Comparison of ENCODE assay signal across 8 cellular contexts in genomic region chr2:48440103-48440390, GRCh38. TPM values are rescaled to one million over a fixed set of nuclear protein-coding genes. Genes with fewer than 3 reads are reported as not detected.
DNase-seq lines count a peak whose midpoint lies in the region; ATAC-seq, FAIRE-seq and TF ChIP-seq lines count a peak whose summit lies in the region.

No MANE protein-coding gene starts in this region.

- in situ Hi-C loops in Panc1 (cut with HindIII; ENCODE audit: low pct_unique_long_range_greater_than_20kb, low sequenced_read_pairs) = no loop called here

- intact Hi-C loops in Panc1 (cut with micrococcal nuclease; ENCODE audit: unreplicated experiment) = no loop called here

- BruUV-seq in Panc1 (replicated peaks; lab: Mats Ljungman, UMichigan) = TSS peak; percentile 96

- no peaks in the 10 kb centered on the region; the same call in 1 of the 2 replicates for H3K9me3 ChIP-seq in Panc1 (ENCODE audit: control insufficient read depth, insufficient read depth, low read depth, low read length)
- no peaks in the 10 kb centered on the region for H3K9me3 ChIP-seq in small intestine (ENCODE audit: control insufficient read depth, low read depth)

- CTCF ChIA-PET in Panc1 (lab: Charles Lee) = no interaction called here

- 1 to 2% (median 2%) methylated on average over 6 of the region's 6 CpGs for WGBS in small intestine, 3 donors

- ATAC-seq in GM21717 (IDR thresholded peaks at IDR 0.05; ENCODE audit: unreplicated experiment) = peak; percentile 4
- ATAC-seq in Panc1 = peak; percentile 17
- no peak for ATAC-seq in HG03280 (IDR thresholded peaks at IDR 0.05; ENCODE audit: unreplicated experiment)

- H3K4me1 ChIP-seq in Panc1 (ENCODE audit: control insufficient read depth, insufficient read depth, low read length) (peaks cover 7% of the 10 kb centered on the region; the same call in 1 of the 2 replicates), small intestine (ENCODE audit: control insufficient read depth in 2 of 2, insufficient read depth in 1 of 2, low read depth in 1 of 2, low read length in 1 of 2) (peaks cover 0 to 4% of the 10 kb centered on the region in 2 donors)

- H3K36me3 ChIP-seq in Panc1 (ENCODE audit: control insufficient read depth, insufficient read depth, low read length) (peaks cover 2% of the 10 kb centered on the region; the same call in 1 of the 2 replicates), small intestine (ENCODE audit: control insufficient read depth in 2 of 2, insufficient read depth in 2 of 2, low read length in 2 of 2) (no peaks in the 10 kb centered on the region)

- H3K27me3 ChIP-seq in Panc1 (ENCODE audit: control insufficient read depth, insufficient read depth, low read length) (no peaks in the 10 kb centered on the region), small intestine (ENCODE audit: control insufficient read depth in 2 of 2, insufficient read depth in 2 of 2, low read length in 2 of 2) (peaks cover 0 to 3% of the 10 kb centered on the region in 2 donors)

- H3K4me3 ChIP-seq in Panc1 (ENCODE audit: low read depth in 2 of 2, low read length in 2 of 2) = peak overlapping the region; percentile 64 to 98
- H3K4me3 ChIP-seq in foreskin fibroblast (ENCODE audit: low read depth in 1 of 2, low read length in 2 of 2) = peak overlapping the region; percentile 82 to 98
- H3K4me3 ChIP-seq in small intestine (ENCODE audit: low read depth in 1 of 2, low read length in 2 of 2) = peak overlapping the region; percentile 81 to 92

- H3K27ac ChIP-seq in Panc1 (ENCODE audit: low read length) = peak overlapping the region; percentile 96
- H3K27ac ChIP-seq in small intestine (ENCODE audit: low read depth in 1 of 2, low read length in 1 of 2) = peak overlapping the region; percentile 59 to 95

- DNase-seq in Panc1 (ENCODE audit: low read depth, low spot score) = no peak
- DNase-seq in foreskin fibroblast = no peak
- DNase-seq in small intestine = no peak
- no peak for DNase-seq in NCI-H1417 treated with DMSO at 0.1 percent for 48 hours (lab: John Stamatoyannopoulos, UW)
- no peak for DNase-seq in glomerular visceral epithelial cell (ENCODE audit: extremely low spot score)
- DNase-seq in activated CD8-positive, alpha-beta memory T cell treated with anti-CD3 and anti-CD28 coated beads for 24 hours = no peak

- FAIRE-seq in small intestine (lab: Jason Lieb, UNC) = no peak

- POLR2A ChIA-PET in Panc1 (lab: Charles Lee) = no interaction called here

- no peak for TF ChIP-seq CTCF in Panc1 (IDR thresholded peaks at IDR 0.05)
- TF ChIP-seq CTCF in foreskin fibroblast (IDR thresholded peaks at IDR 0.05; ENCODE audit: low read depth, low read length) = no peak

RNA-seq across cellular contexts. Expression of gene PPP1R21, which starts 0.5 kb away (rescaled TPM):
- total RNA-seq in Panc1 (2021; ENCODE audit: unreplicated experiment) = 20.5 TPM
- polyA plus RNA-seq in Panc1 (2012; ENCODE audit: insufficient read length) = 14.4 TPM
- 10 to 100 TPM; 16.3 to 34.9 (median 20.8) TPM for polyA plus RNA-seq in small intestine
